Comparison of ENCODE assay signal across 13 cellular contexts in the genomic region with DNA sequence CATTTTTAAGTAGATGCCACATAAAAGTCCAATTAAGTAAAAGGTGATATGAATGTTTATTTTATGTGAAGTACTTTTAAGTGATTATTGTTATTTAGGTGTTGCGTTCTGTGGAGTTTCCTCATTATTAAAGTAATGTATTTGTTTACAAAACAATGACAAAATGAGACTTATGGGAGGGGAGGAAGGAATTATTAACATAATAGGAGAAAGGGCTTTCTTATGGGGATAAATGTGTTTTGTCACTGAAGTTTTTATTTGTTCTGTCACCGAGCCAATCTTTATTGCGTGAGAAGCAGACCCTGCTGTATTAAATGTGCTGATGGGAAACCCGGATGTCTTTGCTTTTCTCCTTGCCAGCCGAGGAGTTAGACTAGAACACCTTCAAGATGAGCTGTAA. TPM values are rescaled to one million over a fixed set of nuclear protein-coding genes. Genes with fewer than 3 reads are reported as not detected.
DNase-seq lines count a peak whose midpoint lies in the region; ATAC-seq and TF ChIP-seq lines count a peak whose summit lies in the region.
"Had no signal": no experiment of that assay in that cellular context is flagged by ENCODE, and none has a peak within 500 bp of the region (broad histone marks: within the 10 kb centered on the region; RNA-seq: fewer than 3 reads in every experiment).

No MANE protein-coding gene starts in this region.

- POLR2A ChIA-PET in Panc1 (lab: Charles Lee) = no interaction called here

- ATAC-seq in Panc1 = no peak
- ATAC-seq in activated naive CD4-positive, alpha-beta T cell treated with anti-CD3 and anti-CD28 coated beads, Interleukin-2, amount 50 U/mL, for 72 hours = no peak
- ATAC-seq: stimulated activated effector memory CD8-positive, alpha-beta T cell treated with anti-CD3 and anti-CD28 coated beads, Interleukin-12 subunit alpha, Interleukin-12 subunit beta, amount 100 ng/mL, for 72 hours had no signal

- no peaks in the 10 kb centered on the region for H3K9me3 Mint-ChIP-seq in activated naive CD4-positive, alpha-beta T cell treated with anti-CD3 and anti-CD28 coated beads, Interleukin-2, amount 50 U/mL, for 72 hours
- H3K9me3 Mint-ChIP-seq: CD4-positive, CD25-positive, alpha-beta regulatory T cell; stimulated activated effector memory CD8-positive, alpha-beta T cell treated with anti-CD3 and anti-CD28 coated beads, Interleukin-12 subunit alpha, Interleukin-12 subunit beta, amount 100 ng/mL, for 72 hours had no signal

- H3K4me3 ChIP-seq in GM23248 (no peak overlapping the region), Panc1 (ENCODE audit: low read depth in 2 of 2, low read length in 2 of 2) (peak overlapping the region; percentile 7 to 19; a peak in 2 of 4 replicates), fibroblast of lung (replicated peaks in 1 of 4; ENCODE audit: control extremely low read depth in 1 of 4, insufficient read depth in 1 of 4, low read depth in 3 of 4, low read length in 4 of 4) (no peak overlapping the region), skeletal muscle cell (ENCODE audit: low read depth, low read length) (no peak overlapping the region)
- H3K4me3 ChIP-seq: SK-N-MC had no signal

- no peaks in the 10 kb centered on the region for H3K9me2 ChIP-seq in GM23248 (ENCODE audit: insufficient read depth)

- H3K4me1 ChIP-seq in GM23248 (ENCODE audit: insufficient read depth) (peaks cover 96% of the 10 kb centered on the region), Panc1 (ENCODE audit: control insufficient read depth, insufficient read depth, low read length) (peaks cover 99% of the 10 kb centered on the region), fibroblast of lung (ENCODE audit: control insufficient read depth, extremely low read depth, insufficient read depth, low read length) (peaks cover 69% of the 10 kb centered on the region)

- intact Hi-C loops in Panc1 (cut with micrococcal nuclease; ENCODE audit: unreplicated experiment) = loop anchor here (5.0 kb wide), 1 partner anchor 675 kb away; no protein-coding TSS in a partner anchor

- H3K4me2 ChIP-seq in GM23248 (ENCODE audit: unreplicated experiment) (peak overlapping the region; percentile 83), fibroblast of lung (ENCODE audit: extremely low read depth, insufficient read depth, low read length) (no peak overlapping the region)

- no peaks in the 10 kb centered on the region for H3K36me3 Mint-ChIP-seq in activated naive CD4-positive, alpha-beta T cell treated with anti-CD3 and anti-CD28 coated beads, Interleukin-2, amount 50 U/mL, for 72 hours
- H3K36me3 Mint-ChIP-seq: CD4-positive, CD25-positive, alpha-beta regulatory T cell; stimulated activated effector memory CD8-positive, alpha-beta T cell treated with anti-CD3 and anti-CD28 coated beads, Interleukin-12 subunit alpha, Interleukin-12 subunit beta, amount 100 ng/mL, for 72 hours had no signal

- H3K9ac ChIP-seq in GM23248 (peak overlapping the region; percentile 9; the same call in 1 of the 2 replicates), fibroblast of lung (ENCODE audit: insufficient read depth, low read length) (no peak overlapping the region)

- H4K20me1 ChIP-seq in GM23248 (ENCODE audit: insufficient read depth) (no peaks in the 10 kb centered on the region), fibroblast of lung (ENCODE audit: control insufficient read depth, extremely low read depth, insufficient read depth, low read length) (no peaks in the 10 kb centered on the region)

- CTCF ChIA-PET in Panc1 (lab: Charles Lee) = no interaction called here

- H3K79me2 ChIP-seq in GM23248 (ENCODE audit: insufficient read depth) (peaks cover 95% of the 10 kb centered on the region), fibroblast of lung (ENCODE audit: control insufficient read depth, insufficient read depth, low read length) (peaks cover 94% of the 10 kb centered on the region)

- H3K9me3 ChIP-seq in GM23248 (ENCODE audit: low read depth) (no peaks in the 10 kb centered on the region), Panc1 (ENCODE audit: control insufficient read depth, insufficient read depth, low read depth, low read length) (no peaks in the 10 kb centered on the region), fibroblast of lung (ENCODE audit: control insufficient read depth, insufficient read depth, low read depth, low read length) (no peaks in the 10 kb centered on the region)

- 87 to 88% methylated on average over 5 of the region's 5 CpGs for WGBS in GM23248 (ENCODE audit: low coverage in 1 of 2, low lambda C conversion rate in 2 of 2, missing lambda C conversion rate in 2 of 2), 2 experiments

- H3K27me3 ChIP-seq in GM23248 (replicated peaks; ENCODE audit: insufficient read depth) = no peaks in the 10 kb centered on the region
- no peaks in the 10 kb centered on the region for H3K27me3 ChIP-seq in Panc1 (ENCODE audit: control insufficient read depth, insufficient read depth, low read length)
- H3K27me3 ChIP-seq in fibroblast of lung (ENCODE audit: control insufficient read depth, insufficient read depth, low read length) = no peaks in the 10 kb centered on the region

- H2AFZ ChIP-seq in GM23248 = no peak overlapping the region
- H2AFZ ChIP-seq in fibroblast of lung (ENCODE audit: low read length) = no peak overlapping the region

- H3K27ac ChIP-seq in GM23248 (peak overlapping the region; percentile 95), Panc1 (ENCODE audit: low read length) (peak overlapping the region; percentile 99), fibroblast of lung (ENCODE audit: insufficient read depth, low read length) (peak overlapping the region; percentile 63)
- H3K27ac ChIP-seq: SK-N-MC had no signal

- H3K36me3 ChIP-seq in GM23248 (ENCODE audit: low read depth) = no peaks in the 10 kb centered on the region
- no peaks in the 10 kb centered on the region; the same call in 1 of the 2 replicates for H3K36me3 ChIP-seq in Panc1 (ENCODE audit: control insufficient read depth, insufficient read depth, low read length)
- H3K36me3 ChIP-seq in fibroblast of lung (ENCODE audit: control insufficient read depth, insufficient read depth, low read length) = no peaks in the 10 kb centered on the region

- in situ Hi-C loops in GM23248 (cut with MboI) (no loop called here), Panc1 (cut with HindIII; ENCODE audit: low pct_unique_long_range_greater_than_20kb, low sequenced_read_pairs) (no loop called here)

- BruUV-seq in Panc1 (replicated peaks; lab: Mats Ljungman, UMichigan) = no TSS peak

- peaks cover 91% of the 10 kb centered on the region for H3F3A ChIP-seq in GM23248 (ENCODE audit: insufficient read depth)

- H3K27ac Mint-ChIP-seq in activated naive CD4-positive, alpha-beta T cell treated with anti-CD3 and anti-CD28 coated beads, Interleukin-2, amount 50 U/mL, for 72 hours = no peak overlapping the region
- H3K27ac Mint-ChIP-seq: CD4-positive, CD25-positive, alpha-beta regulatory T cell; stimulated activated effector memory CD8-positive, alpha-beta T cell treated with anti-CD3 and anti-CD28 coated beads, Interleukin-12 subunit alpha, Interleukin-12 subunit beta, amount 100 ng/mL, for 72 hours had no signal

- no peak for TF ChIP-seq CTCF in Panc1 (IDR thresholded peaks at IDR 0.05)
- TF ChIP-seq CTCF in fibroblast of lung (conservative IDR thresholded peaks at IDR 0.05 in 1 of 2, IDR thresholded peaks at IDR 0.05 in 1 of 2; ENCODE audit: low read depth in 1 of 2, low read length in 2 of 2) = no peak

- no peak for DNase-seq in GM23248
- no peak for DNase-seq in Panc1 (ENCODE audit: low read depth, low spot score)
- DNase-seq in fibroblast of lung (ENCODE audit: low read depth in 2 of 2) = peak in 1 of 2 donors; percentile 64
- peak; percentile 54 for DNase-seq in skeletal muscle cell (ENCODE audit: low read depth)
- DNase-seq in Ammon's horn (ENCODE audit: low spot score) = no peak
- DNase-seq in activated naive CD4-positive, alpha-beta T cell treated with anti-CD3 and anti-CD28 coated beads, Interleukin-2, amount 50 U/mL, for 72 hours (ENCODE audit: low spot score in 2 of 2) = no peak
- DNase-seq in activated effector memory CD4-positive, alpha-beta T cell treated with Interleukin-2 at 50 U/mL for 16 hours = no peak
- no peak for DNase-seq in NCI-H2171 treated with DMSO at 0.1 percent for 48 hours (lab: John Stamatoyannopoulos, UW)
- DNase-seq: activated CD4-positive, alpha-beta T cell treated with anti-CD3 and anti-CD28 coated beads for 1 hour; CD4-positive, CD25-positive, alpha-beta regulatory T cell; NCI-H524 treated with DMSO at 0.1 percent for 48 hours had no signal

RNA-seq across cellular contexts. Expression of gene TRIO, which starts 44.5 kb away (rescaled TPM):
- 171 and 198 TPM in 2 replicates for total RNA-seq in GM23248 (2014; rRNA removed; shearing (Covaris generic))
- polyA plus RNA-seq in GM23248 (2016; fragmentation: Nextera tagmentation; extraction: Ambion mirVana) (19.0 and 28.1 TPM in 2 replicates), fibroblast of lung (120 and 134 TPM in 2 replicates)
- total RNA-seq in Panc1 (2021; ENCODE audit: unreplicated experiment) (349 TPM), fibroblast of lung (139 and 281 TPM in 2 replicates)
- 213 TPM for polyA plus RNA-seq in Panc1 (2012; ENCODE audit: insufficient read length)
- polyA plus RNA-seq in fibroblast of lung (2012) = 77.4 and 100 TPM in 2 replicates
- polyA minus RNA-seq in fibroblast of lung (ENCODE audit: low replicate concordance) = 721 and 815 TPM in 2 replicates
- total RNA-seq in activated naive CD4-positive, alpha-beta T cell treated with anti-CD3 and anti-CD28 coated beads, Interleukin-2, amount 50 U/mL, for 72 hours = 10 to 100 TPM; 13.3 to 18.2 TPM

Comparison
In these comparisons a context has a peak if more than half of its experiments do, and no peak if none do; other contexts are left out.
1. H3K4me3 ChIP-seq: peak in Panc1 (2 of 2); none in GM23248 (single experiment), fibroblast of lung (0 of 4) and skeletal muscle cell (single experiment).
2. Peak in every context shown above with its lines, with median percentiles within 50 percentile points of each other: H3K27ac ChIP-seq.